17 cellular contexts compared by ENCODE assay signal in the genomic region with DNA sequence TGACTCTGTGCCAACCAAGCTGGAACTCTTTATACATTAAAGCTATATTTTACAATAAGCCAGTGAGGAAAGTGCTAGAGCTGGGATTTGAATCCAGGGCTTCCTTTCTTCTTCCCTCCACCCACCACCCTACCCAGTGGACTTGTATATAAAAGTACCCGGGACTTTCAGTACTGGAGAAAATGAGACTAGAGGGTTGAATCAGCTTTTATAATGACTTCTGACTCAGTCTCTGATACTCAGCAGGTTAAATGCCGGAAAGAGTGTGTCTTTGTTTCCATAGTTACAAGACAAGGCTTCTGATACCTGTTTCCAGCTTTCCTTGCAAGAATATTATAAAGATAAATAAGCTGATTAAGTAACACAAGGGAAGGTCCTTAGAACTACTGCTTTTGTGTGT.
DNase-seq lines count a peak whose midpoint lies in the region; ATAC-seq and TF ChIP-seq lines count a peak whose summit lies in the region.
"Had no signal": no experiment of that assay in that cellular context is flagged by ENCODE, and none has a peak within 500 bp of the region (broad histone marks: within the 10 kb centered on the region; RNA-seq: fewer than 3 reads in every experiment).

No MANE protein-coding gene starts in this region.

- H3K36me3 Mint-ChIP-seq in activated T-helper 2 cell treated with anti-CD3 and anti-CD28 coated beads, Interferon-gamma antibody, Interleukin-2, Interleukin-4, amounts not matched to agents 10 μg/mL and 5 μg/mL and 100 μg/mL, durations not matched to agents 14 hours and 24 hours and 36 hours (ENCODE audit: low read depth), result no peaks in the 10 kb centered on the region

- DNase-seq in ACHN (peak; percentile 17), GM12865 (ENCODE audit: low read depth) (peak; percentile 39), iris pigment epithelial cell (ENCODE audit: low read depth) (peak; percentile 22), superior temporal gyrus (ENCODE audit: extremely low spot score) (no peak)
- no peak for DNase-seq in activated T-helper 2 cell treated with anti-CD3 and anti-CD28 coated beads, Interferon-gamma antibody, Interleukin-2, Interleukin-4, amounts not matched to agents 10 μg/mL and 5 μg/mL and 100 μg/mL, durations not matched to agents 14 hours and 24 hours and 36 hours (ENCODE audit: low spot score)
- DNase-seq: activated gamma-delta T cell, glutamatergic neuron, HCEC 1CT, islet precursor cell, NCI-H524, tibial artery had no signal

- no peak overlapping the region for H3K4me3 Mint-ChIP-seq in activated T-helper 2 cell treated with anti-CD3 and anti-CD28 coated beads, Interferon-gamma antibody, Interleukin-2, Interleukin-4, amounts not matched to agents 10 μg/mL and 5 μg/mL and 100 μg/mL, durations not matched to agents 14 hours and 24 hours and 36 hours (ENCODE audit: low read depth)
- H3K4me3 Mint-ChIP-seq: central memory CD8-positive, alpha-beta T cell had no signal

- in situ Hi-C loops in ACHN (cut with HindIII; ENCODE audit: low pct_ligation_motif_present, low pct_unique_long_range_greater_than_20kb, low sequenced_read_pairs), result no loop called here

- peak overlapping the region; percentile 59 for H3K27ac Mint-ChIP-seq in activated T-helper 2 cell treated with anti-CD3 and anti-CD28 coated beads, Interferon-gamma antibody, Interleukin-2, Interleukin-4, amounts not matched to agents 10 μg/mL and 5 μg/mL and 100 μg/mL, durations not matched to agents 14 hours and 24 hours and 36 hours
- H3K27ac Mint-ChIP-seq: progenitor cell of endocrine pancreas had no signal

- H3K4me3 ChIP-seq in GM12865 (ENCODE audit: low read depth, low read length), result no peak overlapping the region
- H3K4me3 ChIP-seq: PC-9, tibial artery had no signal

- H3K9me3 Mint-ChIP-seq in activated T-helper 2 cell treated with anti-CD3 and anti-CD28 coated beads, Interferon-gamma antibody, Interleukin-2, Interleukin-4, amounts not matched to agents 10 μg/mL and 5 μg/mL and 100 μg/mL, durations not matched to agents 14 hours and 24 hours and 36 hours, result no peaks in the 10 kb centered on the region
- H3K9me3 Mint-ChIP-seq: central memory CD8-positive, alpha-beta T cell had no signal

- no peak for TF ChIP-seq CTCF in GM12865 (IDR thresholded peaks at IDR 0.05; ENCODE audit: insufficient read depth, low read depth, low read length, missing control alignments)

- peaks cover 26% of the 10 kb centered on the region for H3K4me1 Mint-ChIP-seq in activated T-helper 2 cell treated with anti-CD3 and anti-CD28 coated beads, Interferon-gamma antibody, Interleukin-2, Interleukin-4, amounts not matched to agents 10 μg/mL and 5 μg/mL and 100 μg/mL, durations not matched to agents 14 hours and 24 hours and 36 hours (ENCODE audit: low read depth)

- ATAC-seq in HG03175 (IDR thresholded peaks at IDR 0.05; ENCODE audit: unreplicated experiment) (no peak), HG02852 (IDR thresholded peaks at IDR 0.05; ENCODE audit: unreplicated experiment) (no peak), GM21381 (IDR thresholded peaks at IDR 0.05; ENCODE audit: unreplicated experiment) (no peak)

- no peaks in the 10 kb centered on the region for H3K27me3 Mint-ChIP-seq in activated T-helper 2 cell treated with anti-CD3 and anti-CD28 coated beads, Interferon-gamma antibody, Interleukin-2, Interleukin-4, amounts not matched to agents 10 μg/mL and 5 μg/mL and 100 μg/mL, durations not matched to agents 14 hours and 24 hours and 36 hours (ENCODE audit: low read depth)
- H3K27me3 Mint-ChIP-seq: central memory CD8-positive, alpha-beta T cell; progenitor cell of endocrine pancreas had no signal

- intact Hi-C loops in activated T-helper 2 cell treated with anti-CD3 and anti-CD28 coated beads, Interferon-gamma antibody, Interleukin-2, Interleukin-4, amounts not matched to agents 10 μg/mL and 5 μg/mL and 100 μg/mL, durations not matched to agents 14 hours and 24 hours and 36 hours (cut with micrococcal nuclease), result loop anchor here (1.0 to 5.0 kb wide), 7 partner anchors 21 to 213 kb away; no protein-coding TSS in a partner anchor

Comparison
In these comparisons a context has a peak if more than half of its experiments do, and no peak if none do; other contexts are left out.
1. DNase-seq: peak in ACHN (single experiment), GM12865 (single experiment) and iris pigment epithelial cell (single experiment); none in activated T-helper 2 cell treated with anti-CD3 and anti-CD28 coated beads, Interferon-gamma antibody, Interleukin-2, Interleukin-4, amounts not matched to agents 10 μg/mL and 5 μg/mL and 100 μg/mL, durations not matched to agents 14 hours and 24 hours and 36 hours (single experiment) and superior temporal gyrus (single experiment).